15 cellular contexts compared by ENCODE assay signal in the genomic region with DNA sequence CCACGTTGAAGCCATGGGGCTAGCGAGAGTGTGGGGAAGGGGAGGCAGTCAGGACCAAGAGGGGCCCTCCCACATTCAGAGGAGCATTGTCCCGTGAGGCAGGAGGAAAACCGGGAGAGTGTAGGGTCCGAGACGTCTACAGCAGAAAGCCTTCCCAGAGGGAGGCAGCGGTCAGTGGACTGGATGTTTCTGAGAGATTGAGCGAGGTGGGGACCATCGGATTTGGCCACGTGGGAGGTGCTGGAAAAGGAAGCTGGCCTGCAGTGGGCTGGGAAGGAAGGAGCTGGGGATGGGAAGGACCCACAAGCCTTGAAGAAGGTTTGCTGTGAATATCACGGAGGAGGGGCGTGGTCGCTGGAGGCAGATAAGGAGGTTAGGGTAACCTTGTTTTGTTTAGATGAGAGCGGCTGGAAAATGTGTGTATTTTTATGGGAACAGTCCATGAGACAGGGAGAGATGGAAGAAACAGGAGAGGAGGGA. TPM values are rescaled to one million over a fixed set of nuclear protein-coding genes. Genes with fewer than 3 reads are reported as not detected.
A peak's percentile ranks its signal among the peaks of the same experiment; 100 is the strongest.
DNase-seq lines count a peak whose midpoint lies in the region; ATAC-seq, FAIRE-seq and TF ChIP-seq lines count a peak whose summit lies in the region.
"Had no signal": no experiment of that assay in that cellular context is flagged by ENCODE, and none has a peak within 500 bp of the region (broad histone marks: within the 10 kb centered on the region; RNA-seq: fewer than 3 reads in every experiment).

No MANE protein-coding gene starts in this region.

- H3K27me3 ChIP-seq in HepG2 (ENCODE audit: control insufficient read depth in 1 of 2, insufficient read depth in 2 of 2, low read length in 2 of 2): no peaks in the 10 kb centered on the region
- no peaks in the 10 kb centered on the region for H3K27me3 ChIP-seq in right lobe of liver
- H3K27me3 ChIP-seq in OCI-LY3 (ENCODE audit: low read depth, low read length): peaks cover 50% of the 10 kb centered on the region
- no peaks in the 10 kb centered on the region for H3K27me3 ChIP-seq in A673 (replicated peaks; ENCODE audit: insufficient read depth, low read depth, low read length, poor library complexity)
- H3K27me3 ChIP-seq: cardiac muscle cell, ovary had no signal

- no peaks in the 10 kb centered on the region for H3K27me3 Mint-ChIP-seq in type B pancreatic cell

- no peaks in the 10 kb centered on the region for H3K36me3 Mint-ChIP-seq in type B pancreatic cell

- intact Hi-C loops in HepG2 (cut with micrococcal nuclease; ENCODE audit: unreplicated experiment) (no loop called here), right lobe of liver (cut with DNase I) (no loop called here), A673 (cut with micrococcal nuclease; ENCODE audit: unreplicated experiment) (no loop called here)

- H3K9me3 Mint-ChIP-seq in type B pancreatic cell: no peaks in the 10 kb centered on the region

- no peak for TF ChIP-seq POLR2A in HepG2 (IDR thresholded peaks at IDR 0.05; ENCODE audit: insufficient read depth in 1 of 2, low read depth in 2 of 2, low read length in 2 of 2)
- no peak for TF ChIP-seq POLR2A in right lobe of liver (IDR thresholded peaks at IDR 0.05)

- peaks cover 11% of the 10 kb centered on the region for H3K4me1 Mint-ChIP-seq in type B pancreatic cell (ENCODE audit: unreplicated experiment)

- DNase-seq in HepG2 (ENCODE audit: low spot score): no peak
- no peak for DNase-seq in right lobe of liver
- peak; percentile 67 for DNase-seq in fibroblast of villous mesenchyme (ENCODE audit: low read depth)
- DNase-seq in type B pancreatic cell (ENCODE audit: extremely low spot score, unreplicated experiment): no peak
- DNase-seq in A673 (ENCODE audit: low spot score): no peak
- DNase-seq: NCI-H146; NCI-H748 treated with DMSO at 0.1 percent for 48 hours; ovary; stimulated activated CD4-positive, alpha-beta T cell treated with anti-CD3 and anti-CD28 coated beads, Interleukin-2, amount 100 ng/mL, for 48 hours had no signal

- H3K9me3 ChIP-seq in HepG2 (ENCODE audit: low read length) (no peaks in the 10 kb centered on the region), right lobe of liver (no peaks in the 10 kb centered on the region), OCI-LY3 (ENCODE audit: insufficient read depth, low read length) (no peaks in the 10 kb centered on the region), A673 (ENCODE audit: low read depth, low read length, poor library complexity, severe bottlenecking) (no peaks in the 10 kb centered on the region)
- H3K9me3 ChIP-seq: ovary, suprapubic skin had no signal

- TF ChIP-seq CTCF in HepG2 (CRISPR knock-in tag; IDR thresholded peaks at IDR 0.05): no peak
- TF ChIP-seq CTCF in right lobe of liver (IDR thresholded peaks at IDR 0.05): no peak
- TF ChIP-seq CTCF in OCI-LY3 (IDR thresholded peaks at IDR 0.05; ENCODE audit: low read depth, low read length): no peak
- TF ChIP-seq CTCF in fibroblast of villous mesenchyme (IDR thresholded peaks at IDR 0.05; ENCODE audit: insufficient read depth, low read depth, low read length): no peak
- no peak for TF ChIP-seq CTCF in type B pancreatic cell (conservative IDR thresholded peaks at IDR 0.05)
- TF ChIP-seq CTCF in A673 (conservative IDR thresholded peaks at IDR 0.05; ENCODE audit: low read depth, low read length): no peak

- H3K36me3 ChIP-seq in HepG2 (replicated peaks in 1 of 2; ENCODE audit: control insufficient read depth in 1 of 2, insufficient read depth in 2 of 2, low read length in 2 of 2) (no peaks in the 10 kb centered on the region), right lobe of liver (no peaks in the 10 kb centered on the region), OCI-LY3 (replicated peaks; ENCODE audit: low read depth, low read length) (no peaks in the 10 kb centered on the region), A673 (ENCODE audit: insufficient read depth, low read length, poor library complexity, severe bottlenecking) (no peaks in the 10 kb centered on the region)
- H3K36me3 ChIP-seq: cardiac muscle cell, ovary, suprapubic skin had no signal

- in situ Hi-C loops in HepG2 (cut with HindIII; ENCODE audit: extremely low pct_ligation_motif_present, low pct_unique_long_range_greater_than_20kb): no loop called here

- H3K27ac ChIP-seq in HepG2 (ENCODE audit: extremely low read length, insufficient read depth, low read length) (peak overlapping the region; percentile 51), right lobe of liver (no peak overlapping the region), OCI-LY3 (ENCODE audit: low read length) (no peak overlapping the region), A673 (ENCODE audit: low read depth, low read length, poor library complexity, severe bottlenecking) (no peak overlapping the region)
- H3K27ac ChIP-seq: cardiac muscle cell, ovary, SK-N-MC, suprapubic skin had no signal

- no peak for ATAC-seq in HepG2
- no peak for ATAC-seq in right lobe of liver
- no peak for ATAC-seq in HG03439 (IDR thresholded peaks at IDR 0.05; ENCODE audit: unreplicated experiment)
- ATAC-seq in GM21528 (IDR thresholded peaks at IDR 0.05; ENCODE audit: low FRiP score, unreplicated experiment): no peak

- no peaks in the 10 kb centered on the region for H4K20me1 ChIP-seq in HepG2 (ENCODE audit: insufficient read depth, low read length)
- H4K20me1 ChIP-seq in OCI-LY3 (ENCODE audit: insufficient read depth, low read length): no peaks in the 10 kb centered on the region

- H3K79me2 ChIP-seq in HepG2 (ENCODE audit: insufficient read depth, low read length) (no peaks in the 10 kb centered on the region), OCI-LY3 (ENCODE audit: low read length) (no peaks in the 10 kb centered on the region)

- no peak overlapping the region for H3K4me3 ChIP-seq in HepG2 (replicated peaks in 1 of 3; ENCODE audit: insufficient read depth in 1 of 3, low read depth in 2 of 3, low read length in 3 of 3)
- H3K4me3 ChIP-seq in right lobe of liver: no peak overlapping the region
- H3K4me3 ChIP-seq in OCI-LY3 (ENCODE audit: low read length): peak overlapping the region; percentile 52
- no peak overlapping the region for H3K4me3 ChIP-seq in fibroblast of villous mesenchyme (ENCODE audit: low read depth, low read length)
- no peak overlapping the region for H3K4me3 ChIP-seq in A673 (ENCODE audit: low read depth, low read length, poor library complexity, severe bottlenecking)
- H3K4me3 ChIP-seq: cardiac muscle cell, ovary, SK-N-MC, suprapubic skin had no signal

- H3K27ac Mint-ChIP-seq in type B pancreatic cell: no peak overlapping the region

- BruUV-seq in HepG2 (replicated peaks; lab: Mats Ljungman, UMichigan): no TSS peak
- BruUV-seq in A673 (replicated peaks; lab: Mats Ljungman, UMichigan): no TSS peak

- peak overlapping the region; percentile 82; the same call in 1 of the 2 replicates for H3K4me2 ChIP-seq in HepG2 (ENCODE audit: low read depth, low read length)
- peak overlapping the region; percentile 69 for H3K4me2 ChIP-seq in OCI-LY3 (ENCODE audit: low read length)

- peak overlapping the region; percentile 2 for H3K4me3 Mint-ChIP-seq in type B pancreatic cell

- H3K4me1 ChIP-seq in HepG2 (ENCODE audit: insufficient read depth, low read length) (peaks cover 51% of the 10 kb centered on the region), right lobe of liver (peaks cover 0 to 6% (median 0%) of the 10 kb centered on the region in 4 donors), OCI-LY3 (ENCODE audit: low read length) (peaks cover 13% of the 10 kb centered on the region), A673 (ENCODE audit: insufficient read depth, low read length, poor library complexity, severe bottlenecking) (no peaks in the 10 kb centered on the region)
- H3K4me1 ChIP-seq: suprapubic skin had no signal

- no peak overlapping the region; the same call in 1 of the 2 replicates for H3K9ac ChIP-seq in HepG2 (ENCODE audit: insufficient read depth, low read depth, low read length)
- no peak overlapping the region for H3K9ac ChIP-seq in OCI-LY3 (ENCODE audit: low read length)

- no peak for TF ChIP-seq RAD21 in HepG2 (CRISPR knock-in tag; IDR thresholded peaks at IDR 0.05)

- no peak for FAIRE-seq in HepG2 (lab: Jason Lieb, UNC)

- POLR2A ChIA-PET in HepG2 (lab: Yijun Ruan, JAX): interaction anchor here (1.3 to 3.7 kb wide), 3 partner anchors 17 to 34 kb away, joined by 4 to 55 read pairs (median 7); no protein-coding TSS in a partner anchor
- POLR2A ChIA-PET in A673 (lab: Charles Lee; ENCODE audit: low non-redundant PET): interaction anchor here (0.6 kb wide), 1 partner anchor 51 kb away, joined by 4 read pairs; no protein-coding TSS in a partner anchor

- TF ChIP-seq EP300 in HepG2 (IDR thresholded peaks at IDR 0.05; ENCODE audit: low read depth in 2 of 2, low read length in 2 of 2): no peak
- TF ChIP-seq EP300 in HepG2 (CRISPR knock-in tag; IDR thresholded peaks at IDR 0.05; ENCODE audit: borderline replicate concordance): no peak

- H2AFZ ChIP-seq in HepG2 (ENCODE audit: low read length) (no peak overlapping the region), OCI-LY3 (ENCODE audit: low read depth, low read length) (no peak overlapping the region)

- 93% methylated on average over 14 of the region's 14 CpGs for WGBS in HepG2 (ENCODE audit: low lambda C conversion rate)
- WGBS in right lobe of liver (ENCODE audit: insufficient coverage, low coverage, low lambda C conversion rate, missing lambda C conversion rate): 79% methylated on average over 13 of the region's 14 CpGs

- CTCF ChIA-PET in HepG2 (lab: Yijun Ruan, JAX; ENCODE audit: low intra/inter-chr PET ratio, low total read pairs) (no interaction called here), A673 (lab: Charles Lee) (no interaction called here)

RNA-seq across cellular contexts. Expression of a gene that starts 14.2 kb away (rescaled TPM):
- total RNA-seq in HepG2 (2016; rRNA removed; fragmentation: Illumina TruSeq; extraction: Trizol): 15.2 and 22.7 TPM in 2 replicates
- 6.1 and 6.3 TPM in 2 replicates for total RNA-seq in HepG2 (2016; cell fraction: cytosol; rRNA removed; fragmentation: Illumina TruSeq; extraction: Trizol; ENCODE audit: low read depth)
- total RNA-seq in HepG2 (2016; cell fraction: insoluble cytoplasmic fraction; rRNA removed; fragmentation: Illumina TruSeq; extraction: Trizol): 15.6 and 22.2 TPM in 2 replicates
- total RNA-seq in HepG2 (2016; cell fraction: membrane; rRNA removed; fragmentation: Illumina TruSeq; extraction: Trizol): 10.3 and 11.1 TPM in 2 replicates
- 12.0 and 12.7 TPM in 2 replicates for total RNA-seq in HepG2 (2016; cell fraction: nucleus; rRNA removed; fragmentation: Illumina TruSeq; extraction: Trizol)
- 10.2 and 12.2 TPM in 2 replicates for polyA plus RNA-seq in HepG2 (2011; rRNA removed)
- polyA plus RNA-seq in HepG2 (2011; cell fraction: cytosol; rRNA removed): 9.3 and 16.7 TPM in 2 replicates
- polyA plus RNA-seq in HepG2 (2011; cell fraction: nucleus; rRNA removed): 29.6 TPM in 2 replicates
- 13.2 and 25.9 TPM in 2 replicates for polyA plus RNA-seq in HepG2 (2012)
- 5.0 and 6.4 TPM in 2 replicates for polyA plus RNA-seq in HepG2 (2016; cell fraction: cytosol; fragmentation: Illumina TruSeq; extraction: Trizol; ENCODE audit: low read depth)
- 19.3 and 21.5 TPM in 2 replicates for polyA plus RNA-seq in HepG2 (2016; cell fraction: insoluble cytoplasmic fraction; fragmentation: Illumina TruSeq; extraction: Trizol; ENCODE audit: low read depth)
- 10.4 and 12.4 TPM in 2 replicates for polyA plus RNA-seq in HepG2 (2016; cell fraction: membrane; fragmentation: Illumina TruSeq; extraction: Trizol; ENCODE audit: low read depth)
- 22.2 and 26.5 TPM in 2 replicates for polyA plus RNA-seq in HepG2 (2016; cell fraction: nucleus; fragmentation: Illumina TruSeq; extraction: Trizol; ENCODE audit: insufficient read depth, low read depth)
- polyA minus RNA-seq in HepG2 (2011; rRNA and poly(A)+ RNA removed; ENCODE audit: low replicate concordance): 17.6 and 18.8 TPM in 2 replicates
- polyA minus RNA-seq in HepG2 (2011; cell fraction: cytosol; rRNA and poly(A)+ RNA removed): 3.9 and 5.8 TPM in 2 replicates
- 8.5 and 10.0 TPM in 2 replicates for polyA minus RNA-seq in HepG2 (2011; cell fraction: nucleus; rRNA and poly(A)+ RNA removed)
- 10 to 100 TPM in 1 of 6 experiments, 1 to 10 TPM in 4, under 1 TPM in 1; 0.95 to 11.7 (median 4.3) TPM for total RNA-seq in right lobe of liver
- total RNA-seq in fibroblast of villous mesenchyme: 5.2 and 7.1 TPM in 2 replicates
- total RNA-seq in type B pancreatic cell (ENCODE audit: low replicate concordance): 17.2 and 18.9 TPM in 2 replicates
- 21.8 and 22.1 TPM in 2 replicates for total RNA-seq in A673 (2021)
